ENCODE assay signal across 17 cellular contexts in the genomic region with DNA sequence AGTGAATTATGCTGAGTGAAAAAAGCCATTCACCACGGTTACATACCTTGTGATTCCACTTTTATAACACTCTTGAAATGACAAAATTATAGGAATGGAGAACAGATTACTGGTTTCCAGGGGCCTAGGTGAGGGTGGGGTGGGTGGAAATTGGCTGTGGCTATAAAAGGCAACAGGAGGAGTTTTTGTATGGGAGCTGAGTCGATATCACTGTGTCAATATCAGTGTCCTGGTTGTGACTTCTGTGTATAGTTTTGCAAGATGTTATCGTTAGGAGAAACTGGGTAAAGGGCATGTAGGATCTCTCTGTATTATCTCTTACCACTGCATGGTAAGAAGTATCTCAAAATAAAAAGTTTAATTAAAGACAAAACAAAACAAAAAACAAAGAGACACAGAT.
"Had no signal": no experiment of that assay in that cellular context is flagged by ENCODE, and none has a peak within 500 bp of the region (broad histone marks: within the 10 kb centered on the region; RNA-seq: fewer than 3 reads in every experiment).

No MANE protein-coding gene starts in this region.

- DNase-seq: cortex of kidney; dorsolateral prefrontal cortex; effector CD8-positive, alpha-beta T cell; hippocampal formation; kidney glomerular epithelial cell; mesenchymal stem cell; midbrain; sigmoid colon; stimulated activated naive CD4-positive, alpha-beta T cell had no signal

- H3K4me1 ChIP-seq: suprapubic skin, thyroid gland had no signal

- ATAC-seq: naive thymus-derived CD4-positive, alpha-beta T cell had no signal

- H3K36me3 ChIP-seq: heart left ventricle, left ventricle myocardium inferior, sigmoid colon, suprapubic skin, thyroid gland had no signal

- H3K9me3 ChIP-seq: sigmoid colon, suprapubic skin, thyroid gland had no signal

- H3K27ac ChIP-seq: dorsolateral prefrontal cortex, left ventricle myocardium inferior, sigmoid colon, skin epidermis, suprapubic skin, thyroid gland had no signal

- H3K27me3 ChIP-seq: dorsolateral prefrontal cortex, heart left ventricle, sigmoid colon, suprapubic skin, thyroid gland had no signal

- H3K4me3 Mint-ChIP-seq: naive thymus-derived CD4-positive, alpha-beta T cell; type B pancreatic cell had no signal

- H3K27me3 Mint-ChIP-seq: naive thymus-derived CD4-positive, alpha-beta T cell; type B pancreatic cell had no signal

- H3K4me3 ChIP-seq: dorsolateral prefrontal cortex, heart left ventricle, left ventricle myocardium inferior, lung, sigmoid colon, skin epidermis, suprapubic skin, thyroid gland had no signal

- H3K27ac Mint-ChIP-seq: type B pancreatic cell had no signal
